Comparison of ENCODE assay signal across 9 cellular contexts in genomic region chr14:100246809-100247428, GRCh38. TPM values are rescaled to one million over a fixed set of nuclear protein-coding genes. Genes with fewer than 3 reads are reported as not detected.
A peak's percentile ranks its signal among the peaks of the same experiment; 100 is the strongest.
DNase-seq lines count a peak whose midpoint lies in the region; ATAC-seq and TF ChIP-seq lines count a peak whose summit lies in the region.
"Had no signal": no experiment of that assay in that cellular context is flagged by ENCODE, and none has a peak within 500 bp of the region (broad histone marks: within the 10 kb centered on the region; RNA-seq: fewer than 3 reads in every experiment).

No MANE protein-coding gene starts in this region.

- peaks cover 13% of the 10 kb centered on the region for H3K36me3 Mint-ChIP-seq in activated T-cell treated with anti-CD3 and anti-CD28 coated beads, Interleukin-2, amount 50 U/mL, for 4 hours (ENCODE audit: insufficient read depth)
- H3K36me3 Mint-ChIP-seq in T-helper 17 cell (ENCODE audit: low read depth) = no peaks in the 10 kb centered on the region
- no peaks in the 10 kb centered on the region for H3K36me3 Mint-ChIP-seq in osteocyte (ENCODE audit: unreplicated experiment)

- peak overlapping the region; percentile 80 for H3K27ac Mint-ChIP-seq in T-helper 17 cell
- peak overlapping the region; percentile 21 for H3K27ac Mint-ChIP-seq in osteocyte (ENCODE audit: unreplicated experiment)
- H3K27ac Mint-ChIP-seq: dendritic cell treated with granulocyte-macrophage colony-stimulating factor and Interleukin-4, amounts not matched to agents 40 ng/mL and 50 ng/mL, for 4 days had no signal

- no peaks in the 10 kb centered on the region for H3K9me3 Mint-ChIP-seq in activated T-cell treated with anti-CD3 and anti-CD28 coated beads, Interleukin-2, amount 50 U/mL, for 4 hours
- H3K9me3 Mint-ChIP-seq in osteocyte (ENCODE audit: unreplicated experiment) = no peaks in the 10 kb centered on the region
- H3K9me3 Mint-ChIP-seq: dendritic cell treated with granulocyte-macrophage colony-stimulating factor and Interleukin-4, amounts not matched to agents 40 ng/mL and 50 ng/mL, for 4 days had no signal

- no peak overlapping the region for H3K4me3 Mint-ChIP-seq in activated T-cell treated with anti-CD3 and anti-CD28 coated beads, Interleukin-2, amount 50 U/mL, for 4 hours
- H3K4me3 Mint-ChIP-seq in T-helper 17 cell (no peak overlapping the region), osteocyte (ENCODE audit: unreplicated experiment) (no peak overlapping the region)
- H3K4me3 Mint-ChIP-seq: dendritic cell treated with granulocyte-macrophage colony-stimulating factor and Interleukin-4, amounts not matched to agents 40 ng/mL and 50 ng/mL, for 4 days had no signal

- H3K4me3 ChIP-seq in fibroblast of pulmonary artery (replicated peaks; ENCODE audit: low read depth, low read length) = no peak overlapping the region

- no peaks in the 10 kb centered on the region for H3K27me3 Mint-ChIP-seq in activated T-cell treated with anti-CD3 and anti-CD28 coated beads, Interleukin-2, amount 50 U/mL, for 4 hours (ENCODE audit: low read depth)
- H3K27me3 Mint-ChIP-seq in T-helper 17 cell (no peaks in the 10 kb centered on the region), osteocyte (ENCODE audit: unreplicated experiment) (no peaks in the 10 kb centered on the region)
- H3K27me3 Mint-ChIP-seq: dendritic cell treated with granulocyte-macrophage colony-stimulating factor and Interleukin-4, amounts not matched to agents 40 ng/mL and 50 ng/mL, for 4 days had no signal

- TF ChIP-seq CTCF in fibroblast of pulmonary artery (IDR thresholded peaks at IDR 0.05; ENCODE audit: low read length, missing control alignments) = peak; percentile 74
- TF ChIP-seq CTCF in osteocyte (IDR thresholded peaks at IDR 0.05) = peak; percentile 61

- no peak for DNase-seq in activated T-cell treated with anti-CD3 and anti-CD28 coated beads, Interleukin-2, amount 50 U/mL, for 4 hours
- DNase-seq in activated T-cell treated with anti-CD3 and anti-CD28 coated beads, Interleukin-2, amount 50 U/mL, for 1 hour = no peak
- DNase-seq in NCI-H1417 treated with DMSO at 0.1 percent for 48 hours (lab: John Stamatoyannopoulos, UW) = peak; percentile 57
- no peak for DNase-seq in T-helper 17 cell
- DNase-seq in fibroblast of pulmonary artery (ENCODE audit: low read depth) = peak; percentile 49
- DNase-seq in osteocyte (ENCODE audit: extremely low spot score, unreplicated experiment) = no peak

- H3K4me1 Mint-ChIP-seq in activated T-cell treated with anti-CD3 and anti-CD28 coated beads, Interleukin-2, amount 50 U/mL, for 4 hours (ENCODE audit: low read depth) = peaks cover 76% of the 10 kb centered on the region
- H3K4me1 Mint-ChIP-seq in T-helper 17 cell (peaks cover 53% of the 10 kb centered on the region), osteocyte (ENCODE audit: unreplicated experiment) (peaks cover 47% of the 10 kb centered on the region)

- peak; percentile 35 to 56 for ATAC-seq in activated T-cell treated with anti-CD3 and anti-CD28 coated beads, Interleukin-2, amount 50 U/mL, for 4 hours
- ATAC-seq in T-helper 17 cell (peak; percentile 66), GM21723 (IDR thresholded peaks at IDR 0.05; ENCODE audit: unreplicated experiment) (no peak), GM18868 (IDR thresholded peaks at IDR 0.05; ENCODE audit: unreplicated experiment) (no peak)

- H3K9me3 ChIP-seq in T-helper 17 cell (ENCODE audit: control insufficient read depth, low read length, poor library complexity, severe bottlenecking) = no peaks in the 10 kb centered on the region

RNA-seq across cellular contexts. Expression of gene YY1, which starts 8.0 kb away (rescaled TPM):
- 10 to 100 TPM; 81.3 to 90.1 (median 88.3) TPM for total RNA-seq in activated T-cell treated with anti-CD3 and anti-CD28 coated beads, Interleukin-2, amount 50 U/mL, for 4 hours
- total RNA-seq in T-helper 17 cell (10 to 100 TPM; 75.5 to 77.9 TPM), osteocyte (70.0 and 77.2 TPM in 2 replicates)

RNA-seq across cellular contexts. Expression of gene SLC25A29, which starts 59.3 kb away (rescaled TPM):
- 10 to 100 TPM in 1 of 3 donors, 1 to 10 TPM in 2; 6.2 to 10.8 (median 6.6) TPM for total RNA-seq in activated T-cell treated with anti-CD3 and anti-CD28 coated beads, Interleukin-2, amount 50 U/mL, for 4 hours
- 1 to 10 TPM; 3.7 to 5.9 TPM for total RNA-seq in T-helper 17 cell
- 57.0 and 58.8 TPM in 2 replicates for total RNA-seq in osteocyte

Comparison
In these comparisons a context has a peak if more than half of its experiments do, and no peak if none do; other contexts are left out.
1. ATAC-seq: peak in activated T-cell treated with anti-CD3 and anti-CD28 coated beads, Interleukin-2, amount 50 U/mL, for 4 hours (2 of 2) and T-helper 17 cell (single experiment); none in GM21723 (single experiment) and GM18868 (single experiment).
2. DNase-seq: peak in NCI-H1417 treated with DMSO at 0.1 percent for 48 hours (single experiment) and fibroblast of pulmonary artery (single experiment); none in activated T-cell treated with anti-CD3 and anti-CD28 coated beads, Interleukin-2, amount 50 U/mL, for 4 hours (single experiment), activated T-cell treated with anti-CD3 and anti-CD28 coated beads, Interleukin-2, amount 50 U/mL, for 1 hour (single experiment), T-helper 17 cell (0 of 3) and osteocyte (single experiment).